Comparison of ENCODE assay signal across 11 cellular contexts in genomic region chr20:53873249-53873642, GRCh38.
DNase-seq lines count a peak whose midpoint lies in the region; ATAC-seq and TF ChIP-seq lines count a peak whose summit lies in the region.
"Had no signal": no experiment of that assay in that cellular context is flagged by ENCODE, and none has a peak within 500 bp of the region (broad histone marks: within the 10 kb centered on the region; RNA-seq: fewer than 3 reads in every experiment).

No MANE protein-coding gene starts in this region.

- no peak for TF ChIP-seq POLR2A in tibial nerve (IDR thresholded peaks at IDR 0.05)
- no peak for TF ChIP-seq POLR2A in heart left ventricle (IDR thresholded peaks at IDR 0.05)
- TF ChIP-seq POLR2A in esophagus muscularis mucosa (IDR thresholded peaks at IDR 0.05; ENCODE audit: low read depth) = no peak

- no peak for ATAC-seq in heart left ventricle

- no peaks in the 10 kb centered on the region for H3K79me2 ChIP-seq in hepatocyte

- H3K4me3 Mint-ChIP-seq in activated naive CD4-positive, alpha-beta T cell treated with anti-CD3 and anti-CD28 coated beads for 36 hours = peak overlapping the region; percentile 60

- WGBS in hepatocyte (ENCODE audit: low lambda C conversion rate, missing lambda C conversion rate) = 67% methylated on average over 2 of the region's 2 CpGs
- WGBS in tibial nerve, 2 donors = 81 to 86% methylated on average over 2 of the region's 2 CpGs
- 86 to 97% (median 88%) methylated on average over 2 of the region's 2 CpGs for WGBS in heart left ventricle, 4 donors
- 69% methylated on average over 2 of the region's 2 CpGs for WGBS in esophagus muscularis mucosa

- no peak for DNase-seq in activated naive CD4-positive, alpha-beta T cell treated with anti-CD3 and anti-CD28 coated beads for 36 hours
- no peak for DNase-seq in activated naive CD4-positive, alpha-beta T cell treated with Interleukin-2 at 50 U/mL for 16 hours
- no peak for DNase-seq in hepatocyte (ENCODE audit: low spot score)
- no peak for DNase-seq in tibial nerve (ENCODE audit: low spot score in 2 of 2)
- DNase-seq in heart left ventricle = no peak
- DNase-seq in stimulated activated CD4-positive, alpha-beta T cell treated with anti-CD3 and anti-CD28 coated beads, Interleukin-15, amount 100 ng/mL, for 24 hours = no peak
- DNase-seq in esophagus muscularis mucosa (ENCODE audit: extremely low spot score) = no peak
- DNase-seq: activated CD8-positive, alpha-beta memory T cell treated with anti-CD3 and anti-CD28 coated beads, Interleukin-2, amount 50 U/mL, for 48 hours; AML-193 had no signal

- no peaks in the 10 kb centered on the region for H3K36me3 Mint-ChIP-seq in activated naive CD4-positive, alpha-beta T cell treated with anti-CD3 and anti-CD28 coated beads for 36 hours (ENCODE audit: low read depth)

- H3K4me1 ChIP-seq in hepatocyte (ENCODE audit: insufficient read depth) (peaks cover 28% of the 10 kb centered on the region), tibial nerve (peaks cover 0 to 28% (median 12%) of the 10 kb centered on the region in 4 donors), heart left ventricle (peaks cover 0 to 32% (median 10%) of the 10 kb centered on the region in 12 donors), esophagus muscularis mucosa (peaks cover 15 to 29% (median 23%) of the 10 kb centered on the region in 4 donors)

- H3K9me3 ChIP-seq in hepatocyte (ENCODE audit: low read depth) (no peaks in the 10 kb centered on the region), tibial nerve (no peaks in the 10 kb centered on the region), heart left ventricle (no peaks in the 10 kb centered on the region), esophagus muscularis mucosa (no peaks in the 10 kb centered on the region)
- H3K9me3 ChIP-seq: SJSA1 had no signal

- TF ChIP-seq CTCF in VCaP (conservative IDR thresholded peaks at IDR 0.05) = no peak
- no peak for TF ChIP-seq CTCF in hepatocyte (IDR thresholded peaks at IDR 0.05; ENCODE audit: poor library complexity)
- no peak for TF ChIP-seq CTCF in tibial nerve (IDR thresholded peaks at IDR 0.05)
- TF ChIP-seq CTCF in heart left ventricle (IDR thresholded peaks at IDR 0.05) = no peak
- TF ChIP-seq CTCF in esophagus muscularis mucosa (IDR thresholded peaks at IDR 0.05) = no peak

- H3K36me3 ChIP-seq in hepatocyte (replicated peaks; ENCODE audit: insufficient read depth, low read depth) (no peaks in the 10 kb centered on the region), tibial nerve (no peaks in the 10 kb centered on the region), heart left ventricle (no peaks in the 10 kb centered on the region), esophagus muscularis mucosa (no peaks in the 10 kb centered on the region)
- H3K36me3 ChIP-seq: SJSA1 had no signal

- peak overlapping the region; percentile 77 for H3K27ac Mint-ChIP-seq in activated naive CD4-positive, alpha-beta T cell treated with anti-CD3 and anti-CD28 coated beads for 36 hours

- no peaks in the 10 kb centered on the region for H3K27me3 Mint-ChIP-seq in activated naive CD4-positive, alpha-beta T cell treated with anti-CD3 and anti-CD28 coated beads for 36 hours (ENCODE audit: low read depth)

- TF ChIP-seq EP300 in tibial nerve (IDR thresholded peaks at IDR 0.05) (no peak), esophagus muscularis mucosa (IDR thresholded peaks at IDR 0.05) (no peak)

- H3K4me2 ChIP-seq in hepatocyte = no peak overlapping the region

- no peaks in the 10 kb centered on the region for H4K20me1 ChIP-seq in hepatocyte (ENCODE audit: insufficient read depth, poor library complexity, severe bottlenecking)

- no peaks in the 10 kb centered on the region for H3K9me2 ChIP-seq in hepatocyte (replicated peaks; ENCODE audit: insufficient read depth)

- H2AFZ ChIP-seq in hepatocyte = peak overlapping the region; percentile 15

- CTCF ChIA-PET in activated naive CD4-positive, alpha-beta T cell treated with anti-CD3 and anti-CD28 coated beads for 36 hours (lab: Charles Lee) = interaction anchor here (0.6 to 2.0 kb wide), 8 partner anchors 11 to 202 kb away, joined by 3 to 9 read pairs (median 4); no protein-coding TSS in a partner anchor

- no peaks in the 10 kb centered on the region for H3K27me3 ChIP-seq in hepatocyte
- H3K27me3 ChIP-seq in tibial nerve = no peaks in the 10 kb centered on the region
- H3K27me3 ChIP-seq in heart left ventricle = no peaks in the 10 kb centered on the region
- H3K27me3 ChIP-seq in esophagus muscularis mucosa = no peaks in the 10 kb centered on the region
- H3K27me3 ChIP-seq: SJSA1 had no signal

- intact Hi-C loops in activated naive CD4-positive, alpha-beta T cell treated with anti-CD3 and anti-CD28 coated beads for 36 hours (cut with micrococcal nuclease) = loop anchor here (2.0 kb wide), 1 partner anchor 70 kb away; no protein-coding TSS in a partner anchor
- intact Hi-C loops in heart left ventricle (cut with DNase I) (loop anchor here in 4 of 10 donors (5.0 kb wide), 5 partner anchors 44 to 296 kb away; no protein-coding TSS in a partner anchor), esophagus muscularis mucosa (cut with DNase I) (no loop called here)

- H3K27ac ChIP-seq in VCaP = peak overlapping the region; percentile 88; the same call in 1 of the 2 replicates
- no peak overlapping the region for H3K27ac ChIP-seq in hepatocyte
- H3K27ac ChIP-seq in tibial nerve = peak overlapping the region in 3 of 4 donors; percentile 34 to 73 (median 64)
- H3K27ac ChIP-seq in heart left ventricle = peak overlapping the region in 1 of 12 donors; percentile 61
- H3K27ac ChIP-seq in esophagus muscularis mucosa (replicated peaks in 1 of 4) = peak overlapping the region in 1 of 4 donors; percentile 3

- H3K9me3 Mint-ChIP-seq in activated naive CD4-positive, alpha-beta T cell treated with anti-CD3 and anti-CD28 coated beads for 36 hours = no peaks in the 10 kb centered on the region

- no peak overlapping the region for H3K4me3 ChIP-seq in hepatocyte
- no peak overlapping the region for H3K4me3 ChIP-seq in tibial nerve
- peak overlapping the region in 1 of 12 donors; percentile 15 for H3K4me3 ChIP-seq in heart left ventricle
- H3K4me3 ChIP-seq in esophagus muscularis mucosa = no peak overlapping the region
- H3K4me3 ChIP-seq: SJSA1 had no signal

- peaks cover 36% of the 10 kb centered on the region for H3K4me1 Mint-ChIP-seq in activated naive CD4-positive, alpha-beta T cell treated with anti-CD3 and anti-CD28 coated beads for 36 hours (ENCODE audit: low read depth)
